ENCODE assay signal across 9 cellular contexts in genomic region chr7:129845178-129845971, GRCh38.
DNase-seq lines count a peak whose midpoint lies in the region; ATAC-seq and TF ChIP-seq lines count a peak whose summit lies in the region.
"Had no signal": no experiment of that assay in that cellular context is flagged by ENCODE, and none has a peak within 500 bp of the region (broad histone marks: within the 10 kb centered on the region; RNA-seq: fewer than 3 reads in every experiment).

No MANE protein-coding gene starts in this region.

- TF ChIP-seq CTCF in NB4 (IDR thresholded peaks at IDR 0.05; ENCODE audit: low read depth, low read length) (no peak), mammary epithelial cell (conservative IDR thresholded peaks at IDR 0.05 in 1 of 2, IDR thresholded peaks at IDR 0.05 in 1 of 2; ENCODE audit: extremely low read depth in 1 of 2, insufficient read depth in 1 of 2, low read depth in 1 of 2, low read length in 2 of 2) (no peak), gastroesophageal sphincter (IDR thresholded peaks at IDR 0.05) (no peak)

- no peaks in the 10 kb centered on the region for H3K9me3 ChIP-seq in mammary epithelial cell (replicated peaks; ENCODE audit: insufficient read depth, low read length)
- no peaks in the 10 kb centered on the region for H3K9me3 ChIP-seq in gastroesophageal sphincter

- H4K20me1 ChIP-seq in mammary epithelial cell (ENCODE audit: insufficient read depth, low read length) = no peaks in the 10 kb centered on the region

- H3K27me3 ChIP-seq in mammary epithelial cell (ENCODE audit: insufficient read depth, low read length) (no peaks in the 10 kb centered on the region), gastroesophageal sphincter (no peaks in the 10 kb centered on the region)

- H3K4me2 ChIP-seq in mammary epithelial cell (ENCODE audit: insufficient read depth, low read depth, low read length) = peak overlapping the region; percentile 56

- H2AFZ ChIP-seq in mammary epithelial cell (ENCODE audit: low read depth, low read length) = no peak overlapping the region

- H3K79me2 ChIP-seq in mammary epithelial cell (ENCODE audit: insufficient read depth, low read length) = peaks cover 56% of the 10 kb centered on the region

- H3K4me1 ChIP-seq in mammary epithelial cell (ENCODE audit: insufficient read depth, low read length) = peaks cover 54% of the 10 kb centered on the region
- peaks cover 0 to 46% (median 11%) of the 10 kb centered on the region in 3 donors for H3K4me1 ChIP-seq in gastroesophageal sphincter

- in situ Hi-C loops in mammary epithelial cell (cut with MboI; ENCODE audit: low sequenced_read_pairs in 2 of 2) = loop anchor here in 1 of 2 donors (25.0 kb wide), 1 partner anchor 167 kb away; no protein-coding TSS in a partner anchor

- CTCF ChIA-PET in mammary epithelial cell (lab: Charles Lee; ENCODE audit: low non-redundant PET) = no interaction called here

- H3K27ac ChIP-seq in mammary epithelial cell (ENCODE audit: insufficient read depth, low read depth, low read length) (peak overlapping the region; percentile 83), gastroesophageal sphincter (no peak overlapping the region)

- dilution Hi-C loops in mammary epithelial cell (cut with HindIII; ENCODE audit: low sequenced_read_pairs) = no loop called here

- no TSS peak for BruUV-seq in mammary epithelial cell (replicated peaks; lab: Mats Ljungman, UMichigan)

- no peak for ATAC-seq in gastroesophageal sphincter

- no peak for TF ChIP-seq POLR2A in NB4 (IDR thresholded peaks at IDR 0.05; ENCODE audit: extremely low read depth, insufficient read length)
- no peak for TF ChIP-seq POLR2A in gastroesophageal sphincter (IDR thresholded peaks at IDR 0.05)

- no peak for TF ChIP-seq EP300 in gastroesophageal sphincter (IDR thresholded peaks at IDR 0.05)

- H3K9ac ChIP-seq in mammary epithelial cell (ENCODE audit: insufficient read depth, low read length) = peak overlapping the region; percentile 16

- H3K36me3 ChIP-seq in mammary epithelial cell (ENCODE audit: insufficient read depth, low read length) (peaks cover 2% of the 10 kb centered on the region), gastroesophageal sphincter (no peaks in the 10 kb centered on the region)

- no peak overlapping the region for H3K4me3 ChIP-seq in NB4 (ENCODE audit: low read depth, low read length)
- no peak overlapping the region for H3K4me3 ChIP-seq in mammary epithelial cell (replicated peaks in 1 of 3; ENCODE audit: insufficient read depth in 1 of 3, low read depth in 2 of 3, low read length in 3 of 3)
- H3K4me3 ChIP-seq in gastroesophageal sphincter = no peak overlapping the region

- intact Hi-C loops in mammary epithelial cell (cut with micrococcal nuclease) = no loop called here

- peak; percentile 88 for DNase-seq in ELR (ENCODE audit: low read depth)
- peak; percentile 59 for DNase-seq in NB4 (ENCODE audit: low read depth)
- peak; percentile 72 for DNase-seq in mammary epithelial cell
- peak; percentile 41 for DNase-seq in non-pigmented ciliary epithelial cell (ENCODE audit: low read depth)
- no peak for DNase-seq in UCSD-AML1 (lab: John Stamatoyannopoulos, UW; ENCODE audit: unreplicated experiment)
- DNase-seq in stimulated activated CD4-positive, alpha-beta T cell treated with anti-CD3 and anti-CD28 coated beads, Interleukin-2, amount 100 ng/mL, for 24 hours = no peak
- DNase-seq in NCI-H2196 (lab: John Stamatoyannopoulos, UW; ENCODE audit: unreplicated experiment) = no peak
- DNase-seq: NCI-H187 had no signal

- WGBS in mammary epithelial cell (ENCODE audit: low coverage, missing lambda C conversion rate) = 43% methylated on average over 3 of the region's 3 CpGs
- WGBS in gastroesophageal sphincter (ENCODE audit: low coverage in 1 of 2), 2 donors = 53 to 68% methylated on average over 3 of the region's 3 CpGs

Comparison
In these comparisons a context has a peak if more than half of its experiments do, and no peak if none do; other contexts are left out.
1. DNase-seq: peak in ELR (single experiment), NB4 (single experiment), mammary epithelial cell (single experiment) and non-pigmented ciliary epithelial cell (single experiment); none in UCSD-AML1 (single experiment), stimulated activated CD4-positive, alpha-beta T cell treated with anti-CD3 and anti-CD28 coated beads, Interleukin-2, amount 100 ng/mL, for 24 hours (0 of 2) and NCI-H2196 (single experiment).